In the genomic region with DNA sequence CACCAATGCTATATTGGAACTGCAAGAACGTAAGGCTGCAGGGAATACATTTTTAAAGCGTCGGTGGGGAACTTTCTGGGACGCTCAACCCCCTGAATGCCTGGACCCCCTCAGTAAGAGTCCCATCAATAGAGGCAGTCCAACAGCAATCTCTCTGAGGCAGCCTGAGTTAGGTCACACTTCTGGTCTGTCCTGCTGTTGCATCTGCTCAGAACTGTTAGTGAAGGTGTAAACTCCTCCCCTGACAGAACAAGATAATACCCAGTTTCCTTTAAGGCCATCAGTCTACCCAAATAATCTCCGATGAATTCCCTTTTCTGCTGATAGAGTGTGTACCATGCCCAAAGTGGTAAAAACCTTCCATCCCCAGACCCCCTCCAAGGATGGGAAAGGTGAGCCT, we compare ENCODE assay signal across 9 cellular contexts.
DNase-seq lines count a peak whose midpoint lies in the region; ATAC-seq and TF ChIP-seq lines count a peak whose summit lies in the region.
"Had no signal": no experiment of that assay in that cellular context is flagged by ENCODE, and none has a peak within 500 bp of the region (broad histone marks: within the 10 kb centered on the region; RNA-seq: fewer than 3 reads in every experiment).

No MANE protein-coding gene starts in this region.

- peaks cover 5% of the 10 kb centered on the region for H3K36me3 Mint-ChIP-seq in T-helper 1 cell treated with Interleukin-12 subunit alpha and Interleukin-12 subunit beta and Interleukin-4 antibody, amounts not matched to agents 30 μg/mL and 1 μg/mL, for 36 hours (ENCODE audit: low read depth)
- H3K36me3 Mint-ChIP-seq in stimulated activated memory B cell treated with anti-CD40 and anti-IgM and Interleukin-4, amounts not matched to agents 10 μg/mL and 1 μg/mL and 100 μg/mL, for 72 hours, result peaks cover 3% of the 10 kb centered on the region

- ATAC-seq in stimulated activated memory B cell treated with anti-CD40 and anti-IgM and Interleukin-4, amounts not matched to agents 10 μg/mL and 1 μg/mL and 100 μg/mL, for 72 hours, result no peak
- ATAC-seq in GM18520 (IDR thresholded peaks at IDR 0.05; ENCODE audit: unreplicated experiment), result no peak
- ATAC-seq in HG03108 (IDR thresholded peaks at IDR 0.05; ENCODE audit: unreplicated experiment), result no peak

- H3K27ac ChIP-seq in WERI-Rb-1, result no peak overlapping the region

- no peak for TF ChIP-seq CTCF in WERI-Rb-1 (IDR thresholded peaks at IDR 0.05; ENCODE audit: low read depth, low read length)

- peak overlapping the region; percentile 98 for H3K4me3 Mint-ChIP-seq in T-helper 1 cell treated with Interleukin-12 subunit alpha and Interleukin-12 subunit beta and Interleukin-4 antibody, amounts not matched to agents 30 μg/mL and 1 μg/mL, for 36 hours
- peak overlapping the region; percentile 96 for H3K4me3 Mint-ChIP-seq in stimulated activated memory B cell treated with anti-CD40 and anti-IgM and Interleukin-4, amounts not matched to agents 10 μg/mL and 1 μg/mL and 100 μg/mL, for 72 hours

- peaks cover 12% of the 10 kb centered on the region for H3K27me3 Mint-ChIP-seq in T-helper 1 cell treated with Interleukin-12 subunit alpha and Interleukin-12 subunit beta and Interleukin-4 antibody, amounts not matched to agents 30 μg/mL and 1 μg/mL, for 36 hours (ENCODE audit: low read depth)
- H3K27me3 Mint-ChIP-seq in stimulated activated memory B cell treated with anti-CD40 and anti-IgM and Interleukin-4, amounts not matched to agents 10 μg/mL and 1 μg/mL and 100 μg/mL, for 72 hours, result no peaks in the 10 kb centered on the region

- peaks cover 24% of the 10 kb centered on the region for H3K4me1 Mint-ChIP-seq in T-helper 1 cell treated with Interleukin-12 subunit alpha and Interleukin-12 subunit beta and Interleukin-4 antibody, amounts not matched to agents 30 μg/mL and 1 μg/mL, for 36 hours (ENCODE audit: low read depth)
- peaks cover 26% of the 10 kb centered on the region for H3K4me1 Mint-ChIP-seq in stimulated activated memory B cell treated with anti-CD40 and anti-IgM and Interleukin-4, amounts not matched to agents 10 μg/mL and 1 μg/mL and 100 μg/mL, for 72 hours

- no peaks in the 10 kb centered on the region for H3K9me3 Mint-ChIP-seq in T-helper 1 cell treated with Interleukin-12 subunit alpha and Interleukin-12 subunit beta and Interleukin-4 antibody, amounts not matched to agents 30 μg/mL and 1 μg/mL, for 36 hours
- H3K9me3 Mint-ChIP-seq in stimulated activated memory B cell treated with anti-CD40 and anti-IgM and Interleukin-4, amounts not matched to agents 10 μg/mL and 1 μg/mL and 100 μg/mL, for 72 hours, result peaks cover 11% of the 10 kb centered on the region

- H3K36me3 ChIP-seq in WERI-Rb-1, result peaks cover 3% of the 10 kb centered on the region; the same call in 1 of the 2 replicates

- H3K27me3 ChIP-seq in WERI-Rb-1 (ENCODE audit: insufficient read depth, low read depth, severe bottlenecking), result no peaks in the 10 kb centered on the region

- H3K27ac Mint-ChIP-seq in T-helper 1 cell treated with Interleukin-12 subunit alpha and Interleukin-12 subunit beta and Interleukin-4 antibody, amounts not matched to agents 30 μg/mL and 1 μg/mL, for 36 hours, result no peak overlapping the region
- H3K27ac Mint-ChIP-seq in stimulated activated memory B cell treated with anti-CD40 and anti-IgM and Interleukin-4, amounts not matched to agents 10 μg/mL and 1 μg/mL and 100 μg/mL, for 72 hours, result no peak overlapping the region

- H3K9me3 ChIP-seq in WERI-Rb-1 (ENCODE audit: severe bottlenecking), result no peaks in the 10 kb centered on the region

- no peak for DNase-seq in T-helper 1 cell
- DNase-seq in WERI-Rb-1, result no peak
- DNase-seq in retina, result no peak
- DNase-seq: AML-193 had no signal

- H3K4me3 ChIP-seq in WERI-Rb-1 (ENCODE audit: low read depth, low read length), result peak overlapping the region; percentile 72
- peak overlapping the region; percentile 96 for H3K4me3 ChIP-seq in iPS-11a (ENCODE audit: low read depth, low read length)
